ENCODE assay signal across 19 cellular contexts in genomic region chr18:12933323-12933722, GRCh38. TPM values are rescaled to one million over a fixed set of nuclear protein-coding genes. Genes with fewer than 3 reads are reported as not detected.
DNase-seq lines count a peak whose midpoint lies in the region; ATAC-seq, FAIRE-seq and TF ChIP-seq lines count a peak whose summit lies in the region.
"Had no signal": no experiment of that assay in that cellular context is flagged by ENCODE, and none has a peak within 500 bp of the region (broad histone marks: within the 10 kb centered on the region; RNA-seq: fewer than 3 reads in every experiment).

No MANE protein-coding gene starts in this region.

- ATAC-seq in HepG2 = no peak; the same call in 1 of the 3 replicates
- no peak for ATAC-seq in right lobe of liver
- no peak for ATAC-seq in PC-3
- no peak for ATAC-seq in GM19023 (IDR thresholded peaks at IDR 0.05; ENCODE audit: unreplicated experiment)

- H3K9me3 ChIP-seq in HepG2 (ENCODE audit: low read length) (no peaks in the 10 kb centered on the region), right lobe of liver (no peaks in the 10 kb centered on the region), neural progenitor cell (ENCODE audit: low read depth) (no peaks in the 10 kb centered on the region), PC-3 (ENCODE audit: low read length) (no peaks in the 10 kb centered on the region), left ventricle myocardium inferior (replicated peaks) (no peaks in the 10 kb centered on the region)
- H3K9me3 ChIP-seq: A549, Caco-2 had no signal

- H3K27me3 Mint-ChIP-seq in neural progenitor cell (ENCODE audit: insufficient read depth, low read depth) = no peaks in the 10 kb centered on the region

- FAIRE-seq in HepG2 (lab: Jason Lieb, UNC) = no peak
- peak; percentile 96 for FAIRE-seq in bronchial epithelial cell (lab: Jason Lieb, UNC)
- FAIRE-seq: A549, D721Med, GM12892 had no signal

- H3K9me2 ChIP-seq in PC-3 (replicated peaks; ENCODE audit: low read length) = no peaks in the 10 kb centered on the region

- H2AFZ ChIP-seq in HepG2 (ENCODE audit: low read length) = no peak overlapping the region
- no peak overlapping the region for H2AFZ ChIP-seq in neural progenitor cell (replicated peaks)
- H2AFZ ChIP-seq in PC-3 (ENCODE audit: low read length) = no peak overlapping the region
- H2AFZ ChIP-seq: GM23248 had no signal

- H3K27ac ChIP-seq in HepG2 (ENCODE audit: extremely low read length, insufficient read depth, low read length) = no peak overlapping the region
- no peak overlapping the region for H3K27ac ChIP-seq in right lobe of liver
- H3K27ac ChIP-seq in neural progenitor cell = no peak overlapping the region
- no peak overlapping the region for H3K27ac ChIP-seq in PC-3 (ENCODE audit: low read length)
- no peak overlapping the region for H3K27ac ChIP-seq in left ventricle myocardium inferior (replicated peaks)
- H3K27ac ChIP-seq: 22Rv1, C4-2B, GM23248 had no signal

- H3K4me1 Mint-ChIP-seq in neural progenitor cell = peaks cover 7% of the 10 kb centered on the region

- H3K4me1 ChIP-seq in HepG2 (ENCODE audit: insufficient read depth, low read length) (peaks cover 64% of the 10 kb centered on the region), right lobe of liver (no peaks in the 10 kb centered on the region), neural progenitor cell (peaks cover 10% of the 10 kb centered on the region), PC-3 (ENCODE audit: insufficient read depth, low read length) (peaks cover 6% of the 10 kb centered on the region; the same call in 1 of the 2 replicates), left ventricle myocardium inferior (no peaks in the 10 kb centered on the region)

- H3K9ac ChIP-seq in HepG2 (ENCODE audit: insufficient read depth, low read depth, low read length) = no peak overlapping the region
- H3K9ac ChIP-seq in neural progenitor cell = no peak overlapping the region
- no peak overlapping the region for H3K9ac ChIP-seq in PC-3 (ENCODE audit: low read length)
- H3K9ac ChIP-seq: GM23248 had no signal

- H3K36me3 ChIP-seq in HepG2 (replicated peaks in 1 of 2; ENCODE audit: control insufficient read depth in 1 of 2, insufficient read depth in 2 of 2, low read length in 2 of 2) (no peaks in the 10 kb centered on the region), right lobe of liver (no peaks in the 10 kb centered on the region), bronchial epithelial cell (ENCODE audit: control insufficient read depth, insufficient read depth, low read length) (no peaks in the 10 kb centered on the region), neural progenitor cell (no peaks in the 10 kb centered on the region), PC-3 (ENCODE audit: low read depth, low read length) (no peaks in the 10 kb centered on the region), left ventricle myocardium inferior (no peaks in the 10 kb centered on the region)

- TF ChIP-seq RAD21 in HepG2 (CRISPR knock-in tag; IDR thresholded peaks at IDR 0.05) = no peak

- TF ChIP-seq POLR2A in HepG2 (IDR thresholded peaks at IDR 0.05; ENCODE audit: insufficient read depth in 1 of 2, low read depth in 2 of 2, low read length in 2 of 2) (no peak), right lobe of liver (IDR thresholded peaks at IDR 0.05) (no peak)

- in situ Hi-C loops in HepG2 (cut with HindIII; ENCODE audit: extremely low pct_ligation_motif_present, low pct_unique_long_range_greater_than_20kb) = loop anchor here (5.0 to 25.0 kb wide), 3 partner anchors 36 to 546 kb away; partner anchors contain the start of gene AFG3L2

- no peaks in the 10 kb centered on the region for H3K9me3 Mint-ChIP-seq in neural progenitor cell
- H3K9me3 Mint-ChIP-seq: CD4-positive, alpha-beta T cell had no signal

- no peak overlapping the region for H3K4me2 ChIP-seq in HepG2 (ENCODE audit: low read depth, low read length)
- peak overlapping the region; percentile 42 for H3K4me2 ChIP-seq in neural progenitor cell
- no peak overlapping the region for H3K4me2 ChIP-seq in PC-3 (ENCODE audit: low read length)
- H3K4me2 ChIP-seq: A549 had no signal

- H3K36me3 Mint-ChIP-seq in neural progenitor cell = no peaks in the 10 kb centered on the region

- POLR2A ChIA-PET in HepG2 (lab: Yijun Ruan, JAX) (interaction anchor here (1.6 kb wide), 1 partner anchor 204 kb away, joined by 11 read pairs; no protein-coding TSS in a partner anchor), PC-3 (lab: Charles Lee; ENCODE audit: unreplicated experiment) (no interaction called here)

- no peak for TF ChIP-seq EP300 in HepG2 (IDR thresholded peaks at IDR 0.05; ENCODE audit: low read depth in 2 of 2, low read length in 2 of 2)
- no peak for TF ChIP-seq EP300 in HepG2 (CRISPR knock-in tag; IDR thresholded peaks at IDR 0.05; ENCODE audit: borderline replicate concordance)

- intact Hi-C loops in HepG2 (cut with micrococcal nuclease; ENCODE audit: unreplicated experiment) (loop anchor here (10.0 kb wide), 1 partner anchor 539 kb away; no protein-coding TSS in a partner anchor), right lobe of liver (cut with DNase I) (loop anchor here (5.0 to 10.0 kb wide), 3 partner anchors 186 to 206 kb away; no protein-coding TSS in a partner anchor), PC-3 (cut with micrococcal nuclease) (loop anchor here (5.0 kb wide), 2 partner anchors 41 to 541 kb away; no protein-coding TSS in a partner anchor), left ventricle myocardium inferior (cut with micrococcal nuclease) (loop anchor here (5.0 to 10.0 kb wide), 2 partner anchors 49 to 206 kb away; partner anchors contain the start of gene PTPN2)

- DNase-seq in HepG2 (ENCODE audit: low spot score) (peak; percentile 70), right lobe of liver (no peak), bronchial epithelial cell (ENCODE audit: low read depth) (no peak), neural progenitor cell (ENCODE audit: low spot score) (peak; percentile 58), PC-3 (no peak), left ventricle myocardium inferior (no peak), dermis blood vessel endothelial cell (no peak)
- DNase-seq: AML-193; Caco-2; CD4-positive, alpha-beta T cell; GDM1; GM23248; H7 had no signal

- no peaks in the 10 kb centered on the region for H3K27me3 ChIP-seq in HepG2 (ENCODE audit: control insufficient read depth in 1 of 2, insufficient read depth in 2 of 2, low read length in 2 of 2)
- H3K27me3 ChIP-seq in right lobe of liver = no peaks in the 10 kb centered on the region
- no peaks in the 10 kb centered on the region for H3K27me3 ChIP-seq in bronchial epithelial cell (ENCODE audit: control insufficient read depth, insufficient read depth, low read length)
- peaks cover 14% of the 10 kb centered on the region for H3K27me3 ChIP-seq in neural progenitor cell
- H3K27me3 ChIP-seq in PC-3 (ENCODE audit: low read length) = no peaks in the 10 kb centered on the region
- no peaks in the 10 kb centered on the region for H3K27me3 ChIP-seq in left ventricle myocardium inferior (ENCODE audit: low read depth)

- H3K4me3 Mint-ChIP-seq in neural progenitor cell = no peak overlapping the region
- H3K4me3 Mint-ChIP-seq: CD4-positive, alpha-beta T cell had no signal

- H3K27ac Mint-ChIP-seq in neural progenitor cell = no peak overlapping the region
- H3K27ac Mint-ChIP-seq: CD4-positive, alpha-beta T cell had no signal

- H3K4me3 ChIP-seq in HepG2 (replicated peaks in 1 of 3; ENCODE audit: insufficient read depth in 1 of 3, low read depth in 2 of 3, low read length in 3 of 3) = no peak overlapping the region
- no peak overlapping the region for H3K4me3 ChIP-seq in right lobe of liver
- no peak overlapping the region for H3K4me3 ChIP-seq in bronchial epithelial cell (ENCODE audit: low read depth, low read length)
- no peak overlapping the region for H3K4me3 ChIP-seq in neural progenitor cell
- no peak overlapping the region for H3K4me3 ChIP-seq in PC-3 (ENCODE audit: low read length)
- H3K4me3 ChIP-seq in left ventricle myocardium inferior = no peak overlapping the region
- H3K4me3 ChIP-seq: A549, GM23248 had no signal

- TF ChIP-seq CTCF in HepG2 (CRISPR knock-in tag; IDR thresholded peaks at IDR 0.05) (no peak), right lobe of liver (IDR thresholded peaks at IDR 0.05) (no peak), bronchial epithelial cell (IDR thresholded peaks at IDR 0.05; ENCODE audit: insufficient read depth, low read length, severe bottlenecking) (no peak), neural progenitor cell (IDR thresholded peaks at IDR 0.05) (no peak), PC-3 (conservative IDR thresholded peaks at IDR 0.05; ENCODE audit: low read depth, low read length) (no peak), left ventricle myocardium inferior (IDR thresholded peaks at IDR 0.05; ENCODE audit: borderline replicate concordance) (no peak)

- CTCF ChIA-PET in HepG2 (lab: Yijun Ruan, JAX; ENCODE audit: low intra/inter-chr PET ratio, low total read pairs) = interaction anchor here (1.5 to 1.7 kb wide), 2 partner anchors 166 to 206 kb away, joined by 5 to 6 read pairs; no protein-coding TSS in a partner anchor
- CTCF ChIA-PET in PC-3 (lab: Charles Lee) = interaction anchor here (2.6 kb wide), 1 partner anchor 189 kb away, joined by 22 read pairs; no protein-coding TSS in a partner anchor

- H3F3A ChIP-seq in neural progenitor cell (ENCODE audit: low read depth) (peaks cover 8% of the 10 kb centered on the region), PC-3 (ENCODE audit: low read length, unreplicated experiment) (no peaks in the 10 kb centered on the region)

- H3K79me2 ChIP-seq in HepG2 (ENCODE audit: insufficient read depth, low read length) (no peaks in the 10 kb centered on the region), neural progenitor cell (ENCODE audit: low read depth) (no peaks in the 10 kb centered on the region), PC-3 (ENCODE audit: low read length) (no peaks in the 10 kb centered on the region)

- BruUV-seq in HepG2 (replicated peaks; lab: Mats Ljungman, UMichigan) = no TSS peak
- BruUV-seq in PC-3 (replicated peaks; lab: Mats Ljungman, UMichigan) = no TSS peak

- H4K20me1 ChIP-seq in HepG2 (ENCODE audit: insufficient read depth, low read length) (no peaks in the 10 kb centered on the region), neural progenitor cell (ENCODE audit: low read depth) (no peaks in the 10 kb centered on the region), PC-3 (ENCODE audit: low read length) (no peaks in the 10 kb centered on the region)

RNA-seq across cellular contexts. Expression of gene SEH1L, which starts 14.5 kb away (rescaled TPM):
- total RNA-seq in HepG2 (2016; rRNA removed; fragmentation: Illumina TruSeq; extraction: Trizol) (59.6 and 96.2 TPM in 2 replicates), right lobe of liver (10 to 100 TPM; 14.6 to 30.3 (median 20.9) TPM), bronchial epithelial cell (60.4 and 108 TPM in 2 replicates), neural progenitor cell (ENCODE audit: low replicate concordance) (40.5 and 48.6 TPM in 2 replicates), PC-3 (2014; rRNA removed) (61.2 TPM in 2 replicates), left ventricle myocardium inferior (18.1 TPM), dermis blood vessel endothelial cell (63.0 and 84.0 TPM in 2 replicates)
- total RNA-seq in HepG2 (2016; cell fraction: cytosol; rRNA removed; fragmentation: Illumina TruSeq; extraction: Trizol; ENCODE audit: low read depth) = 17.4 and 19.2 TPM in 2 replicates
- 55.1 and 101 TPM in 2 replicates for total RNA-seq in HepG2 (2016; cell fraction: insoluble cytoplasmic fraction; rRNA removed; fragmentation: Illumina TruSeq; extraction: Trizol)
- total RNA-seq in HepG2 (2016; cell fraction: membrane; rRNA removed; fragmentation: Illumina TruSeq; extraction: Trizol) = 36.0 and 39.4 TPM in 2 replicates
- 46.1 and 50.8 TPM in 2 replicates for total RNA-seq in HepG2 (2016; cell fraction: nucleus; rRNA removed; fragmentation: Illumina TruSeq; extraction: Trizol)
- polyA plus RNA-seq in HepG2 (2011; rRNA removed) = 43.3 and 63.5 TPM in 2 replicates
- 32.3 and 38.9 TPM in 2 replicates for polyA plus RNA-seq in HepG2 (2011; cell fraction: cytosol; rRNA removed)
- 36.4 and 40.5 TPM in 2 replicates for polyA plus RNA-seq in HepG2 (2011; cell fraction: nucleus; rRNA removed)
- 26.8 and 30.0 TPM in 2 replicates for polyA plus RNA-seq in HepG2 (2012)
- 6.6 and 7.4 TPM in 2 replicates for polyA plus RNA-seq in HepG2 (2016; cell fraction: cytosol; fragmentation: Illumina TruSeq; extraction: Trizol; ENCODE audit: low read depth)
- 76.8 and 84.1 TPM in 2 replicates for polyA plus RNA-seq in HepG2 (2016; cell fraction: insoluble cytoplasmic fraction; fragmentation: Illumina TruSeq; extraction: Trizol; ENCODE audit: low read depth)
- 13.7 and 15.5 TPM in 2 replicates for polyA plus RNA-seq in HepG2 (2016; cell fraction: membrane; fragmentation: Illumina TruSeq; extraction: Trizol; ENCODE audit: low read depth)
- 57.0 and 57.1 TPM in 2 replicates for polyA plus RNA-seq in HepG2 (2016; cell fraction: nucleus; fragmentation: Illumina TruSeq; extraction: Trizol; ENCODE audit: insufficient read depth, low read depth)
- polyA minus RNA-seq in HepG2 (2011; rRNA and poly(A)+ RNA removed; ENCODE audit: low replicate concordance) = 83.0 and 125 TPM in 2 replicates
- 49.3 and 51.1 TPM in 2 replicates for polyA minus RNA-seq in HepG2 (2011; cell fraction: cytosol; rRNA and poly(A)+ RNA removed)
- polyA minus RNA-seq in HepG2 (2011; cell fraction: nucleus; rRNA and poly(A)+ RNA removed) = 70.4 and 83.0 TPM in 2 replicates

RNA-seq across cellular contexts. Expression of gene PTPN2, which starts 49.3 kb away (rescaled TPM):
- total RNA-seq in HepG2 (2016; rRNA removed; fragmentation: Illumina TruSeq; extraction: Trizol) (41.5 and 50.4 TPM in 2 replicates), right lobe of liver (10 to 100 TPM in 5 of 6 experiments, 1 to 10 TPM in 1; 7.5 to 41.1 (median 14.7) TPM), bronchial epithelial cell (47.9 and 50.1 TPM in 2 replicates), neural progenitor cell (ENCODE audit: low replicate concordance) (47.7 and 57.9 TPM in 2 replicates), PC-3 (2014; rRNA removed) (59.8 and 62.4 TPM in 2 replicates), left ventricle myocardium inferior (11.0 TPM), dermis blood vessel endothelial cell (21.3 and 31.4 TPM in 2 replicates)
- total RNA-seq in HepG2 (2016; cell fraction: cytosol; rRNA removed; fragmentation: Illumina TruSeq; extraction: Trizol; ENCODE audit: low read depth) = 49.3 and 52.6 TPM in 2 replicates
- 38.4 and 56.0 TPM in 2 replicates for total RNA-seq in HepG2 (2016; cell fraction: insoluble cytoplasmic fraction; rRNA removed; fragmentation: Illumina TruSeq; extraction: Trizol)
- total RNA-seq in HepG2 (2016; cell fraction: membrane; rRNA removed; fragmentation: Illumina TruSeq; extraction: Trizol) = 51.7 and 54.4 TPM in 2 replicates
- 26.0 and 29.7 TPM in 2 replicates for total RNA-seq in HepG2 (2016; cell fraction: nucleus; rRNA removed; fragmentation: Illumina TruSeq; extraction: Trizol)
- 19.0 and 24.9 TPM in 2 replicates for polyA plus RNA-seq in HepG2 (2011; rRNA removed)
- 10.2 and 14.5 TPM in 2 replicates for polyA plus RNA-seq in HepG2 (2011; cell fraction: cytosol; rRNA removed)
- polyA plus RNA-seq in HepG2 (2011; cell fraction: nucleus; rRNA removed) = 11.5 and 12.9 TPM in 2 replicates
- 22.1 and 25.7 TPM in 2 replicates for polyA plus RNA-seq in HepG2 (2012)
- polyA plus RNA-seq in HepG2 (2016; cell fraction: cytosol; fragmentation: Illumina TruSeq; extraction: Trizol; ENCODE audit: low read depth) = 32.5 and 35.5 TPM in 2 replicates
- polyA plus RNA-seq in HepG2 (2016; cell fraction: insoluble cytoplasmic fraction; fragmentation: Illumina TruSeq; extraction: Trizol; ENCODE audit: low read depth) = 63.2 and 65.8 TPM in 2 replicates
- polyA plus RNA-seq in HepG2 (2016; cell fraction: membrane; fragmentation: Illumina TruSeq; extraction: Trizol; ENCODE audit: low read depth) = 42.7 and 43.8 TPM in 2 replicates
- polyA plus RNA-seq in HepG2 (2016; cell fraction: nucleus; fragmentation: Illumina TruSeq; extraction: Trizol; ENCODE audit: insufficient read depth, low read depth) = 42.7 and 47.1 TPM in 2 replicates
- 15.3 and 15.9 TPM in 2 replicates for polyA minus RNA-seq in HepG2 (2011; rRNA and poly(A)+ RNA removed; ENCODE audit: low replicate concordance)
- 19.2 and 19.3 TPM in 2 replicates for polyA minus RNA-seq in HepG2 (2011; cell fraction: cytosol; rRNA and poly(A)+ RNA removed)
- polyA minus RNA-seq in HepG2 (2011; cell fraction: nucleus; rRNA and poly(A)+ RNA removed) = 31.0 and 33.9 TPM in 2 replicates

RNA-seq across cellular contexts. Expression of gene CEP192, which starts 57.8 kb away (rescaled TPM):
- total RNA-seq in HepG2 (2016; rRNA removed; fragmentation: Illumina TruSeq; extraction: Trizol) = 24.7 and 33.6 TPM in 2 replicates
- total RNA-seq in HepG2 (2016; cell fraction: cytosol; rRNA removed; fragmentation: Illumina TruSeq; extraction: Trizol; ENCODE audit: low read depth) = 50.8 and 65.5 TPM in 2 replicates
- total RNA-seq in HepG2 (2016; cell fraction: insoluble cytoplasmic fraction; rRNA removed; fragmentation: Illumina TruSeq; extraction: Trizol) = 24.0 and 29.5 TPM in 2 replicates
- total RNA-seq in HepG2 (2016; cell fraction: membrane; rRNA removed; fragmentation: Illumina TruSeq; extraction: Trizol) = 48.0 and 59.3 TPM in 2 replicates
- total RNA-seq in HepG2 (2016; cell fraction: nucleus; rRNA removed; fragmentation: Illumina TruSeq; extraction: Trizol) = 28.6 and 34.6 TPM in 2 replicates
- 12.2 and 15.3 TPM in 2 replicates for polyA plus RNA-seq in HepG2 (2011; rRNA removed)
- 6.1 and 8.7 TPM in 2 replicates for polyA plus RNA-seq in HepG2 (2011; cell fraction: cytosol; rRNA removed)
- polyA plus RNA-seq in HepG2 (2011; cell fraction: nucleus; rRNA removed) = 14.1 and 15.3 TPM in 2 replicates
- polyA plus RNA-seq in HepG2 (2012) = 6.9 and 10.2 TPM in 2 replicates
- polyA plus RNA-seq in HepG2 (2016; cell fraction: cytosol; fragmentation: Illumina TruSeq; extraction: Trizol; ENCODE audit: low read depth) = 1.0 and 1.6 TPM in 2 replicates
- polyA plus RNA-seq in HepG2 (2016; cell fraction: insoluble cytoplasmic fraction; fragmentation: Illumina TruSeq; extraction: Trizol; ENCODE audit: low read depth) = 16.2 and 18.0 TPM in 2 replicates
- polyA plus RNA-seq in HepG2 (2016; cell fraction: membrane; fragmentation: Illumina TruSeq; extraction: Trizol; ENCODE audit: low read depth) = 3.0 and 3.3 TPM in 2 replicates
- polyA plus RNA-seq in HepG2 (2016; cell fraction: nucleus; fragmentation: Illumina TruSeq; extraction: Trizol; ENCODE audit: insufficient read depth, low read depth) = 27.2 and 34.7 TPM in 2 replicates
- 30.4 and 77.0 TPM in 2 replicates for polyA minus RNA-seq in HepG2 (2011; rRNA and poly(A)+ RNA removed; ENCODE audit: low replicate concordance)
- 20.5 and 21.1 TPM in 2 replicates for polyA minus RNA-seq in HepG2 (2011; cell fraction: cytosol; rRNA and poly(A)+ RNA removed)
- polyA minus RNA-seq in HepG2 (2011; cell fraction: nucleus; rRNA and poly(A)+ RNA removed) = 48.3 and 49.1 TPM in 2 replicates
- 1 to 10 TPM; 7.5 to 9.1 (median 8.3) TPM for total RNA-seq in right lobe of liver
- 19.5 and 25.8 TPM in 2 replicates for total RNA-seq in bronchial epithelial cell
- total RNA-seq in neural progenitor cell (ENCODE audit: low replicate concordance) = 40.3 and 58.7 TPM in 2 replicates
- total RNA-seq in PC-3 (2014; rRNA removed) = 32.6 and 34.4 TPM in 2 replicates
- 25.6 TPM for total RNA-seq in left ventricle myocardium inferior
- total RNA-seq in dermis blood vessel endothelial cell = 34.0 and 43.6 TPM in 2 replicates

Comparison
In these comparisons a context has a peak if more than half of its experiments do, and no peak if none do; other contexts are left out.
1. DNase-seq: peak in HepG2 (single experiment) and neural progenitor cell (single experiment); none in right lobe of liver (0 of 3), bronchial epithelial cell (single experiment), PC-3 (single experiment), left ventricle myocardium inferior (single experiment) and dermis blood vessel endothelial cell (single experiment).